ENCODE assay signal across 8 cellular contexts in the genomic region with DNA sequence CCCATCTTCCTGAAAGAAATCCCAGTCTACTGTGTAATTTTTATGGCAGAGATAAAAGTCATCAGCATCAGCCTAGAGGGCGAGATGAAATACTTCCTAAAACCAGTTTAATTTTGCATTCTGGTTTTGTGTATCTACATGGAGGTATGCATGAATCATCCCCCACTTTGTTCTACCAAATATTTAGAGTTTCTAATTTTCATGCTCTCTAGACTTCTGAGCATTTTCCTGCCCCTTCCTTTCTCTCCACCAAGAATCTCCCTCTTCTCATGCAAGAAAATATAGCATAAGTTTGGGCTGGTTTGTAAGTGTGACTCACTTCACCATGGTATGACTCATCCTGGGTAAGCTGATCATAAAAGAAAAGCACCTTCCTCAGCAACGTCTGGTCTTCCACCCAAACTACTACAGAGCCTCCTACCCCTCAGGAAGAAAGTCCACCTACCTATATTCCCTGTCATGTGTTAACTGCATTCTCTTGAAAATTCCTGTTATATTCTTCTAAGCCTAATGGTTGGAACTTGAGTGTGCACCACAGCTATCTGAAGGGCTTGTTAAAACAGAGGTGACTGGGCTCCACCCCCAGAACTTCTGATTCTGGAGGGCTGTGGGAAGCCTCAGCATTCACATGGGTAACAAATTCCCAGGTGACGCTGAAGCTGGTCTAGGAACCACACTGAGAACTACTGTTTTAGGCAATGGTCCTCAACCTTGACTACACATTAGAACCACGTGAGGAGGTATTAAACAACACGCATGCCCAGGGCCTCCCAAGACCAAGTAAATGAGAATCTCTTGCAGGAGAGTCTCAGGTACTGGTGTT. TPM values are rescaled to one million over a fixed set of nuclear protein-coding genes. Genes with fewer than 3 reads are reported as not detected.
DNase-seq lines count a peak whose midpoint lies in the region; ATAC-seq and TF ChIP-seq lines count a peak whose summit lies in the region.

No MANE protein-coding gene starts in this region.

- peaks cover 9% of the 10 kb centered on the region for H3F3A ChIP-seq in smooth muscle cell (ENCODE audit: low read depth)

- H3K4me2 ChIP-seq in smooth muscle cell = peak overlapping the region; percentile 40

- peak overlapping the region; percentile 78 for H3K27ac ChIP-seq in smooth muscle cell (ENCODE audit: low read depth)

- no peak overlapping the region for H2AFZ ChIP-seq in smooth muscle cell (ENCODE audit: low read depth)

- H3K4me1 ChIP-seq in smooth muscle cell (ENCODE audit: low read depth) = no peaks in the 10 kb centered on the region

- in situ Hi-C loops in KBM-7 (cut with MboI; ENCODE audit: low pct_unique_long_range_greater_than_20kb, low sequenced_read_pairs) (loop anchor here (25.0 kb wide), 1 partner anchor 536 kb away; no protein-coding TSS in a partner anchor), astrocyte of the cerebellum (cut with HindIII; ENCODE audit: low sequenced_read_pairs) (no loop called here)

- no peaks in the 10 kb centered on the region for H4K20me1 ChIP-seq in smooth muscle cell (ENCODE audit: low read depth)

- H3K36me3 ChIP-seq in smooth muscle cell (ENCODE audit: low read depth) = no peaks in the 10 kb centered on the region

- DNase-seq in EH (ENCODE audit: low read depth) (peak; percentile 93), KBM-7 (peak; percentile 60), astrocyte of the cerebellum (ENCODE audit: low read depth) (peak; percentile 69), smooth muscle cell (lab: John Stamatoyannopoulos, UW; ENCODE audit: unreplicated experiment) (no peak), NCI-H1436 (lab: John Stamatoyannopoulos, UW) (no peak), activated gamma-delta T cell treated with Interleukin-2 at 50 U/mL for 16 hours (no peak)

- no peak for TF ChIP-seq CTCF in astrocyte of the cerebellum (IDR thresholded peaks at IDR 0.05; ENCODE audit: low read depth, low read length, missing control alignments)
- no peak for TF ChIP-seq CTCF in smooth muscle cell (IDR thresholded peaks at IDR 0.05; ENCODE audit: borderline replicate concordance, insufficient read depth, poor library complexity, severe bottlenecking)

- H3K4me3 ChIP-seq in astrocyte of the cerebellum (ENCODE audit: low read depth, low read length) = no peak overlapping the region
- no peak overlapping the region for H3K4me3 ChIP-seq in smooth muscle cell

- H3K9ac ChIP-seq in smooth muscle cell (ENCODE audit: low read depth) = no peak overlapping the region

- no peaks in the 10 kb centered on the region for H3K79me2 ChIP-seq in smooth muscle cell (ENCODE audit: low read depth)

- no peaks in the 10 kb centered on the region for H3K27me3 ChIP-seq in smooth muscle cell (ENCODE audit: low read depth)

- 48% methylated on average over 5 of the region's 5 CpGs for WGBS in smooth muscle cell (ENCODE audit: low lambda C conversion rate)

- H3K9me3 ChIP-seq in smooth muscle cell (replicated peaks; ENCODE audit: low read depth) = no peaks in the 10 kb centered on the region

- ATAC-seq in GM21576 (IDR thresholded peaks at IDR 0.05; ENCODE audit: unreplicated experiment) = peak; percentile 90
- no peak for ATAC-seq in GM19328 (IDR thresholded peaks at IDR 0.05; ENCODE audit: unreplicated experiment)

RNA-seq across cellular contexts. Expression of gene RAPGEF4, which starts 37.4 kb away (rescaled TPM):
- total RNA-seq in smooth muscle cell = 1.7 and 2.7 TPM in 2 replicates
- polyA plus RNA-seq in smooth muscle cell = 0.35 and 0.46 TPM in 2 replicates

Comparison
In these comparisons a context has a peak if more than half of its experiments do, and no peak if none do; other contexts are left out.
1. DNase-seq: peak in EH (single experiment), KBM-7 (single experiment) and astrocyte of the cerebellum (single experiment); none in smooth muscle cell (single experiment), NCI-H1436 (single experiment) and activated gamma-delta T cell treated with Interleukin-2 at 50 U/mL for 16 hours (single experiment).